ENCODE assay signal across 1 cellular context in the genomic region with DNA sequence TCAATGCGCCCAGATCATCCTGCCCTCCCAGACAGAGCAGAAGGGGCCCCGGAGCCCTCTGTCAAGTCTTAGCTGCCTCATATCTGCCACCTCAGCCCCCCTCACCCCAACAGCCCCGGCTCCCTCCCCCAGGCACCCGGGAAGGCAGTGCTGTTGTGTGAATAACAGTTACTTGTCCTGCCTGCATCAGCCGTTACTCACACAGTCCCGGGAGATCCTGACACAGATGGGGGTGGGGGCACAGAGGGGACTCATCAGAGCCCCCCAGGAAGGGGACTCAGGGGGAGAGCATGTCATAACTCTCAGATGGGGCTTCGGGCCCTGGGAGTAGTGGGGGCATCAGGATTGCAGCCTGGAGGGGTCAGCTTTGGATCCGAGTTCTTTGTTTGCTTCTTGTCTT.
TF ChIP-seq lines count a peak whose summit lies in the region.

No MANE protein-coding gene starts in this region.

TF ChIP-seq in SK-N-SH, 30 proteins besides CTCF, POLR2A, EP300 and RAD21 (continued from another document):
- peak; percentile 30; the same call in 1 of the 2 replicates for TF ChIP-seq RXRA (IDR thresholded peaks at IDR 0.05; ENCODE audit: borderline replicate concordance, low read depth)
- TF ChIP-seq FOXJ3 (CRISPR knock-in tag; IDR thresholded peaks at IDR 0.05): no peak
- no peak for TF ChIP-seq RFX5 (IDR thresholded peaks at IDR 0.05; ENCODE audit: low read length)
- no peak for TF ChIP-seq SMC3 (IDR thresholded peaks at IDR 0.05; ENCODE audit: low read depth, low read length)
- peak; percentile 60; the same call in 1 of the 2 replicates for TF ChIP-seq FOSL2 (IDR thresholded peaks at IDR 0.05; ENCODE audit: borderline replicate concordance, low read depth)
- peak; percentile 50; the same call in 1 of the 2 replicates for TF ChIP-seq TEAD4 (IDR thresholded peaks at IDR 0.05; ENCODE audit: borderline replicate concordance, insufficient read depth)
- TF ChIP-seq TAF1 (IDR thresholded peaks at IDR 0.05; ENCODE audit: borderline replicate concordance, low read depth, low read length): no peak
- TF ChIP-seq, protein P1, sequence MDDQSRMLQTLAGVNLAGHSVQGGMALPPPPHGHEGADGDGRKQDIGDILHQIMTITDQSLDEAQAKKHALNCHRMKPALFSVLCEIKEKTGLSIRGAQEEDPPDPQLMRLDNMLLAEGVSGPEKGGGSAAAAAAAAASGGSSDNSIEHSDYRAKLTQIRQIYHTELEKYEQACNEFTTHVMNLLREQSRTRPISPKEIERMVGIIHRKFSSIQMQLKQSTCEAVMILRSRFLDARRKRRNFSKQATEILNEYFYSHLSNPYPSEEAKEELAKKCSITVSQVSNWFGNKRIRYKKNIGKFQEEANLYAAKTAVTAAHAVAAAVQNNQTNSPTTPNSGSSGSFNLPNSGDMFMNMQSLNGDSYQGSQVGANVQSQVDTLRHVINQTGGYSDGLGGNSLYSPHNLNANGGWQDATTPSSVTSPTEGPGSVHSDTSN (IDR thresholded peaks at IDR 0.05): peak; percentile 40; the same call in 1 of the 2 replicates
- no peak for TF ChIP-seq FOXM1 (IDR thresholded peaks at IDR 0.05; ENCODE audit: low read depth)
- no peak for TF ChIP-seq ELF1 (IDR thresholded peaks at IDR 0.05)
- TF ChIP-seq, protein P2, sequence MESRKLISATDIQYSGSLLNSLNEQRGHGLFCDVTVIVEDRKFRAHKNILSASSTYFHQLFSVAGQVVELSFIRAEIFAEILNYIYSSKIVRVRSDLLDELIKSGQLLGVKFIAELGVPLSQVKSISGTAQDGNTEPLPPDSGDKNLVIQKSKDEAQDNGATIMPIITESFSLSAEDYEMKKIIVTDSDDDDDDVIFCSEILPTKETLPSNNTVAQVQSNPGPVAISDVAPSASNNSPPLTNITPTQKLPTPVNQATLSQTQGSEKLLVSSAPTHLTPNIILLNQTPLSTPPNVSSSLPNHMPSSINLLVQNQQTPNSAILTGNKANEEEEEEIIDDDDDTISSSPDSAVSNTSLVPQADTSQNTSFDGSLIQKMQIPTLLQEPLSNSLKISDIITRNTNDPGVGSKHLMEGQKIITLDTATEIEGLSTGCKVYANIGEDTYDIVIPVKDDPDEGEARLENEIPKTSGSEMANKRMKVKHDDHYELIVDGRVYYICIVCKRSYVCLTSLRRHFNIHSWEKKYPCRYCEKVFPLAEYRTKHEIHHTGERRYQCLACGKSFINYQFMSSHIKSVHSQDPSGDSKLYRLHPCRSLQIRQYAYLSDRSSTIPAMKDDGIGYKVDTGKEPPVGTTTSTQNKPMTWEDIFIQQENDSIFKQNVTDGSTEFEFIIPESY (IDR thresholded peaks at IDR 0.05; ENCODE audit: borderline replicate concordance, low read depth): no peak
- TF ChIP-seq, protein P3, sequence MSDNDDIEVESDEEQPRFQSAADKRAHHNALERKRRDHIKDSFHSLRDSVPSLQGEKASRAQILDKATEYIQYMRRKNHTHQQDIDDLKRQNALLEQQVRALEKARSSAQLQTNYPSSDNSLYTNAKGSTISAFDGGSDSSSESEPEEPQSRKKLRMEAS (IDR thresholded peaks at IDR 0.05; ENCODE audit: low read depth): peak; percentile 45; the same call in 1 of the 2 replicates
- TF ChIP-seq YY1 (IDR thresholded peaks at IDR 0.05; ENCODE audit: low read depth): no peak
- no peak for TF ChIP-seq EZH2phosphoT487 (IDR thresholded peaks at IDR 0.05; ENCODE audit: borderline replicate concordance, low read depth)
- TF ChIP-seq, protein P4, sequence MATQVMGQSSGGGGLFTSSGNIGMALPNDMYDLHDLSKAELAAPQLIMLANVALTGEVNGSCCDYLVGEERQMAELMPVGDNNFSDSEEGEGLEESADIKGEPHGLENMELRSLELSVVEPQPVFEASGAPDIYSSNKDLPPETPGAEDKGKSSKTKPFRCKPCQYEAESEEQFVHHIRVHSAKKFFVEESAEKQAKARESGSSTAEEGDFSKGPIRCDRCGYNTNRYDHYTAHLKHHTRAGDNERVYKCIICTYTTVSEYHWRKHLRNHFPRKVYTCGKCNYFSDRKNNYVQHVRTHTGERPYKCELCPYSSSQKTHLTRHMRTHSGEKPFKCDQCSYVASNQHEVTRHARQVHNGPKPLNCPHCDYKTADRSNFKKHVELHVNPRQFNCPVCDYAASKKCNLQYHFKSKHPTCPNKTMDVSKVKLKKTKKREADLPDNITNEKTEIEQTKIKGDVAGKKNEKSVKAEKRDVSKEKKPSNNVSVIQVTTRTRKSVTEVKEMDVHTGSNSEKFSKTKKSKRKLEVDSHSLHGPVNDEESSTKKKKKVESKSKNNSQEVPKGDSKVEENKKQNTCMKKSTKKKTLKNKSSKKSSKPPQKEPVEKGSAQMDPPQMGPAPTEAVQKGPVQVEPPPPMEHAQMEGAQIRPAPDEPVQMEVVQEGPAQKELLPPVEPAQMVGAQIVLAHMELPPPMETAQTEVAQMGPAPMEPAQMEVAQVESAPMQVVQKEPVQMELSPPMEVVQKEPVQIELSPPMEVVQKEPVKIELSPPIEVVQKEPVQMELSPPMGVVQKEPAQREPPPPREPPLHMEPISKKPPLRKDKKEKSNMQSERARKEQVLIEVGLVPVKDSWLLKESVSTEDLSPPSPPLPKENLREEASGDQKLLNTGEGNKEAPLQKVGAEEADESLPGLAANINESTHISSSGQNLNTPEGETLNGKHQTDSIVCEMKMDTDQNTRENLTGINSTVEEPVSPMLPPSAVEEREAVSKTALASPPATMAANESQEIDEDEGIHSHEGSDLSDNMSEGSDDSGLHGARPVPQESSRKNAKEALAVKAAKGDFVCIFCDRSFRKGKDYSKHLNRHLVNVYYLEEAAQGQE (IDR thresholded peaks at IDR 0.05; ENCODE audit: low read depth, low read length): no peak
- TF ChIP-seq, protein P5, sequence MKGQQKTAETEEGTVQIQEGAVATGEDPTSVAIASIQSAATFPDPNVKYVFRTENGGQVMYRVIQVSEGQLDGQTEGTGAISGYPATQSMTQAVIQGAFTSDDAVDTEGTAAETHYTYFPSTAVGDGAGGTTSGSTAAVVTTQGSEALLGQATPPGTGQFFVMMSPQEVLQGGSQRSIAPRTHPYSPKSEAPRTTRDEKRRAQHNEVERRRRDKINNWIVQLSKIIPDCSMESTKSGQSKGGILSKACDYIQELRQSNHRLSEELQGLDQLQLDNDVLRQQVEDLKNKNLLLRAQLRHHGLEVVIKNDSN (IDR thresholded peaks at IDR 0.05; ENCODE audit: borderline replicate concordance, low read depth): no peak
- no peak for TF ChIP-seq RCOR1 (IDR thresholded peaks at IDR 0.05; ENCODE audit: low read length)
- TF ChIP-seq, protein P6, sequence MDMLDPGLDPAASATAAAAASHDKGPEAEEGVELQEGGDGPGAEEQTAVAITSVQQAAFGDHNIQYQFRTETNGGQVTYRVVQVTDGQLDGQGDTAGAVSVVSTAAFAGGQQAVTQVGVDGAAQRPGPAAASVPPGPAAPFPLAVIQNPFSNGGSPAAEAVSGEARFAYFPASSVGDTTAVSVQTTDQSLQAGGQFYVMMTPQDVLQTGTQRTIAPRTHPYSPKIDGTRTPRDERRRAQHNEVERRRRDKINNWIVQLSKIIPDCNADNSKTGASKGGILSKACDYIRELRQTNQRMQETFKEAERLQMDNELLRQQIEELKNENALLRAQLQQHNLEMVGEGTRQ (IDR thresholded peaks at IDR 0.05; ENCODE audit: borderline replicate concordance, low read depth, low read length): no peak
- peak; percentile 49 for TF ChIP-seq NFIC (IDR thresholded peaks at IDR 0.05; ENCODE audit: borderline replicate concordance)
- TF ChIP-seq JUND (IDR thresholded peaks at IDR 0.05): no peak
- no peak for TF ChIP-seq GABPA (IDR thresholded peaks at IDR 0.05; ENCODE audit: low read depth)
- no peak for TF ChIP-seq CHD2 (IDR thresholded peaks at IDR 0.05; ENCODE audit: low read length, partially characterized antibody)
- TF ChIP-seq MEF2A (IDR thresholded peaks at IDR 0.05; ENCODE audit: borderline replicate concordance, low read depth): no peak
- TF ChIP-seq NRF1 (IDR thresholded peaks at IDR 0.05; ENCODE audit: low read depth, low read length): no peak
